19 cellular contexts compared by ENCODE assay signal in genomic region chr21:17805966-17806365, GRCh38.
"Had no signal": no experiment of that assay in that cellular context is flagged by ENCODE, and none has a peak within 500 bp of the region (broad histone marks: within the 10 kb centered on the region; RNA-seq: fewer than 3 reads in every experiment).

No MANE protein-coding gene starts in this region.

- ATAC-seq: activated naive CD4-positive, alpha-beta T cell treated with anti-CD3 and anti-CD28 coated beads, Interleukin-2, amount 50 U/mL, for 72 hours; left ventricle myocardium superior; Right ventricle myocardium inferior had no signal

- H3K27ac ChIP-seq: brain microvascular endothelial cell, epithelial cell of prostate, neural progenitor cell, parathyroid adenoma, thoracic aorta had no signal

- DNase-seq: activated B cell treated with CpG ODN at 0.5 μM for 24 hours; activated CD4-positive, alpha-beta T cell treated with anti-CD3 and anti-CD28 coated beads, Interleukin-2, amount 50 U/mL, for 48 hours; activated CD8-positive, alpha-beta memory T cell treated with anti-CD3 and anti-CD28 coated beads, Interleukin-2, amount 50 U/mL, for 4 hours; anterior cingulate cortex; brain microvascular endothelial cell; effector memory CD4-positive, alpha-beta T cell; foreskin melanocyte; kidney glomerular epithelial cell; left ventricle myocardium superior; SK-N-SH; stimulated activated CD4-positive, alpha-beta T cell treated with anti-CD3 and anti-CD28 coated beads, Interleukin-2, amount 100 ng/mL, for 24 hours had no signal

- H3K4me3 ChIP-seq: neural progenitor cell, thoracic aorta had no signal

- H3K27me3 ChIP-seq: brain microvascular endothelial cell, neural progenitor cell had no signal

- H3K9me3 ChIP-seq: SK-N-SH had no signal

- H3K9ac ChIP-seq: neural progenitor cell, parathyroid adenoma, SK-N-SH had no signal

- H3K27me3 Mint-ChIP-seq: activated B cell treated with CpG ODN at 0.5 μM for 24 hours; dendritic cell treated with granulocyte-macrophage colony-stimulating factor and Interleukin-4, amounts not matched to agents 40 ng/mL and 50 ng/mL, for 4 days had no signal

- H3K4me3 Mint-ChIP-seq: activated B cell treated with CpG ODN at 0.5 μM for 24 hours; dendritic cell treated with granulocyte-macrophage colony-stimulating factor and Interleukin-4, amounts not matched to agents 40 ng/mL and 50 ng/mL, for 4 days; neural progenitor cell had no signal

- H3K27ac Mint-ChIP-seq: activated T-helper 2 cell treated with anti-CD3 and anti-CD28 coated beads, Interferon-gamma antibody, Interleukin-2, Interleukin-4, amounts not matched to agents 10 μg/mL and 5 μg/mL and 100 μg/mL, durations not matched to agents 14 hours and 24 hours and 36 hours; dendritic cell treated with granulocyte-macrophage colony-stimulating factor and Interleukin-4, amounts not matched to agents 40 ng/mL and 50 ng/mL, for 4 days; neural progenitor cell had no signal

- H2AFZ ChIP-seq: neural progenitor cell, parathyroid adenoma had no signal

- H3K79me2 ChIP-seq: parathyroid adenoma had no signal

- H3K4me1 ChIP-seq: neural progenitor cell, parathyroid adenoma had no signal

- H3K4me2 ChIP-seq: neural progenitor cell, SK-N-SH had no signal

- H3K9me2 ChIP-seq: SK-N-SH had no signal
